ENCODE assay signal across 8 cellular contexts in genomic region chr4:147831452-147832192, GRCh38.
DNase-seq lines count a peak whose midpoint lies in the region; ATAC-seq and TF ChIP-seq lines count a peak whose summit lies in the region.

No MANE protein-coding gene starts in this region.

- TF ChIP-seq POLR2A in upper lobe of left lung (IDR thresholded peaks at IDR 0.05) = no peak

- peak; percentile 16 for DNase-seq in KBM-7
- peak; percentile 87 for DNase-seq in brain microvascular endothelial cell
- DNase-seq in lower lobe of right lung = no peak
- peak in 1 of 2 donors; percentile 58 for DNase-seq in upper lobe of left lung
- DNase-seq in COLO668 (lab: John Stamatoyannopoulos, UW; ENCODE audit: unreplicated experiment) = no peak
- no peak for DNase-seq in GM10266 (ENCODE audit: extremely low spot score)
- no peak for DNase-seq in NCI-H1417 treated with DMSO at 0.1 percent for 48 hours (lab: John Stamatoyannopoulos, UW)

- ATAC-seq in lower lobe of right lung (peak; percentile 81 to 83), upper lobe of left lung (ENCODE audit: low FRiP score in 2 of 2) (peak; percentile 68 to 94), HG02870 (IDR thresholded peaks at IDR 0.05; ENCODE audit: unreplicated experiment) (no peak)

- H3K9me3 ChIP-seq in lower lobe of right lung (no peaks in the 10 kb centered on the region), upper lobe of left lung (no peaks in the 10 kb centered on the region)

- H3K36me3 ChIP-seq in brain microvascular endothelial cell (replicated peaks) = no peaks in the 10 kb centered on the region
- H3K36me3 ChIP-seq in lower lobe of right lung = no peaks in the 10 kb centered on the region
- H3K36me3 ChIP-seq in upper lobe of left lung = no peaks in the 10 kb centered on the region

- 44 to 54% methylated on average over 6 of the region's 6 CpGs for WGBS in upper lobe of left lung, 2 donors

- H3K27me3 ChIP-seq in brain microvascular endothelial cell (replicated peaks) = no peaks in the 10 kb centered on the region
- H3K27me3 ChIP-seq in lower lobe of right lung (ENCODE audit: low read depth) = no peaks in the 10 kb centered on the region
- H3K27me3 ChIP-seq in upper lobe of left lung = no peaks in the 10 kb centered on the region

- H3K4me1 ChIP-seq in lower lobe of right lung = peaks cover 57% of the 10 kb centered on the region
- H3K4me1 ChIP-seq in upper lobe of left lung = peaks cover 26 to 43% (median 35%) of the 10 kb centered on the region in 4 donors

- H3K4me3 ChIP-seq in brain microvascular endothelial cell (ENCODE audit: low read depth, low read length) = no peak overlapping the region
- H3K4me3 ChIP-seq in lower lobe of right lung = no peak overlapping the region
- H3K4me3 ChIP-seq in upper lobe of left lung = no peak overlapping the region

- no peak for TF ChIP-seq CTCF in brain microvascular endothelial cell (IDR thresholded peaks at IDR 0.05; ENCODE audit: low read depth, low read length, missing control alignments)
- no peak for TF ChIP-seq CTCF in lower lobe of right lung (IDR thresholded peaks at IDR 0.05)
- no peak for TF ChIP-seq CTCF in upper lobe of left lung (IDR thresholded peaks at IDR 0.05)
- TF ChIP-seq CTCF in GM10266 (IDR thresholded peaks at IDR 0.05; ENCODE audit: control insufficient read depth, insufficient read depth, low read depth, missing control alignments) = no peak

- peak in 2 of 4 donors; percentile 51 to 92 for TF ChIP-seq EP300 in upper lobe of left lung (IDR thresholded peaks at IDR 0.05)

- H3K27ac ChIP-seq in brain microvascular endothelial cell (peak overlapping the region; percentile 72), lower lobe of right lung (peak overlapping the region; percentile 70), upper lobe of left lung (peak overlapping the region; percentile 54 to 83 (median 64))

- intact Hi-C loops in lower lobe of right lung (cut with DNase I) = no loop called here

- in situ Hi-C loops in KBM-7 (cut with MboI; ENCODE audit: low pct_unique_long_range_greater_than_20kb, low sequenced_read_pairs) = no loop called here
- in situ Hi-C loops in brain microvascular endothelial cell (cut with HindIII; ENCODE audit: low pct_ligation_motif_present, low sequenced_read_pairs) = no loop called here

Comparison
In these comparisons a context has a peak if more than half of its experiments do, and no peak if none do; other contexts are left out.
1. DNase-seq: peak in KBM-7 (single experiment) and brain microvascular endothelial cell (single experiment); none in lower lobe of right lung (single experiment), COLO668 (single experiment), GM10266 (single experiment) and NCI-H1417 treated with DMSO at 0.1 percent for 48 hours (single experiment).
2. Peak in every context shown above with its lines, with median percentiles within 50 percentile points of each other: H3K27ac ChIP-seq.